Comparison of ENCODE assay signal across 18 cellular contexts in genomic region chr5:96687080-96687479, GRCh38. TPM values are rescaled to one million over a fixed set of nuclear protein-coding genes. Genes with fewer than 3 reads are reported as not detected.
DNase-seq lines count a peak whose midpoint lies in the region; ATAC-seq and TF ChIP-seq lines count a peak whose summit lies in the region.
"Had no signal": no experiment of that assay in that cellular context is flagged by ENCODE, and none has a peak within 500 bp of the region (broad histone marks: within the 10 kb centered on the region; RNA-seq: fewer than 3 reads in every experiment).

No MANE protein-coding gene starts in this region.

- intact Hi-C loops in Caco-2 (cut with micrococcal nuclease; ENCODE audit: unreplicated experiment) (no loop called here), ascending aorta (cut with DNase I) (no loop called here), left ventricle myocardium inferior (cut with micrococcal nuclease) (no loop called here)

- no peak overlapping the region for H3K4me3 Mint-ChIP-seq in Caco-2 (ENCODE audit: unreplicated experiment)
- H3K4me3 Mint-ChIP-seq in natural killer cell treated with Interleukin-12 subunit alpha and Interleukin-12 subunit beta and Interleukin-15 and Interleukin-18, amount 100 ng/mL, for 72 hours = peak overlapping the region; percentile 37
- H3K4me3 Mint-ChIP-seq: activated CD8-positive, alpha-beta memory T cell treated with anti-CD3 and anti-CD28 coated beads, Interleukin-2, amount 10 ng/mL, durations not matched to agents 7 days and 5 days; neural progenitor cell had no signal

- no peak for DNase-seq in Caco-2
- no peak for DNase-seq in Karpas-422
- no peak for DNase-seq in ascending aorta (ENCODE audit: low spot score in 2 of 2)
- no peak for DNase-seq in natural killer cell treated with Interleukin-12 subunit alpha and Interleukin-12 subunit beta and Interleukin-15 and Interleukin-18, amount 100 ng/mL, for 72 hours (ENCODE audit: low spot score)
- no peak for DNase-seq in left ventricle myocardium inferior
- DNase-seq in stimulated activated CD8-positive, alpha-beta memory T cell treated with anti-CD3 and anti-CD28 coated beads, Interleukin-4, amount 100 ng/mL, for 48 hours = no peak
- no peak for DNase-seq in GM20000 (ENCODE audit: low spot score)
- DNase-seq in NCI-H2107 (lab: John Stamatoyannopoulos, UW) = no peak
- DNase-seq: activated CD4-positive, alpha-beta T cell treated with anti-CD3 and anti-CD28 coated beads for 48 hours; activated CD8-positive, alpha-beta memory T cell treated with anti-CD3 and anti-CD28 coated beads, Interleukin-2, amount 10 ng/mL, durations not matched to agents 7 days and 5 days; effector CD8-positive, alpha-beta T cell; esophagus squamous epithelium; left cardiac atrium; midbrain; NCI-H524 treated with DMSO at 0.1 percent for 48 hours; stimulated activated CD4-positive, alpha-beta T cell treated with anti-CD3 and anti-CD28 coated beads, Interleukin-4, amount 100 ng/mL, for 24 hours; upper lobe of right lung had no signal

- peaks cover 22% of the 10 kb centered on the region for H3K4me1 Mint-ChIP-seq in Caco-2 (ENCODE audit: low read depth, unreplicated experiment)
- peaks cover 32 to 34% of the 10 kb centered on the region in 2 donors for H3K4me1 Mint-ChIP-seq in natural killer cell treated with Interleukin-12 subunit alpha and Interleukin-12 subunit beta and Interleukin-15 and Interleukin-18, amount 100 ng/mL, for 72 hours (ENCODE audit: low read depth in 2 of 2)
- H3K4me1 Mint-ChIP-seq: neural progenitor cell had no signal

- H3K36me3 ChIP-seq in Caco-2 (ENCODE audit: control insufficient read depth, insufficient read depth, low read length) (no peaks in the 10 kb centered on the region), Karpas-422 (ENCODE audit: insufficient read depth, low read length) (no peaks in the 10 kb centered on the region), ascending aorta (no peaks in the 10 kb centered on the region), left ventricle myocardium inferior (peaks cover 4% of the 10 kb centered on the region)
- H3K36me3 ChIP-seq: neural progenitor cell had no signal

- H3K79me2 ChIP-seq in Karpas-422 (ENCODE audit: low read length) = peaks cover 60% of the 10 kb centered on the region

- H3K27me3 ChIP-seq in Caco-2 (replicated peaks; ENCODE audit: control insufficient read depth, insufficient read depth, low read length) (no peaks in the 10 kb centered on the region), Karpas-422 (ENCODE audit: low read length) (no peaks in the 10 kb centered on the region), ascending aorta (no peaks in the 10 kb centered on the region), left ventricle myocardium inferior (ENCODE audit: low read depth) (no peaks in the 10 kb centered on the region)
- H3K27me3 ChIP-seq: esophagus squamous epithelium, neural progenitor cell, upper lobe of right lung had no signal

- H2AFZ ChIP-seq in Karpas-422 (ENCODE audit: low read length) = no peak overlapping the region
- H2AFZ ChIP-seq: neural progenitor cell had no signal

- H3K4me2 ChIP-seq in Karpas-422 (ENCODE audit: low read depth, low read length, poor library complexity, severe bottlenecking) = peak overlapping the region; percentile 75
- H3K4me2 ChIP-seq: neural progenitor cell had no signal

- H3K9me2 ChIP-seq in Karpas-422 (replicated peaks; ENCODE audit: insufficient read depth, low read length) = no peaks in the 10 kb centered on the region

- TF ChIP-seq CTCF in Caco-2 (IDR thresholded peaks at IDR 0.05; ENCODE audit: insufficient read depth in 1 of 2, low read depth in 1 of 2, low read length in 1 of 2, severe bottlenecking in 1 of 2, unreplicated experiment in 1 of 2) (no peak), ascending aorta (IDR thresholded peaks at IDR 0.05) (no peak), left ventricle myocardium inferior (IDR thresholded peaks at IDR 0.05; ENCODE audit: borderline replicate concordance) (no peak), GM20000 (IDR thresholded peaks at IDR 0.05; ENCODE audit: extremely low read depth, missing control alignments) (no peak)

- no peaks in the 10 kb centered on the region for H3K9me3 ChIP-seq in Caco-2
- no peaks in the 10 kb centered on the region for H3K9me3 ChIP-seq in Karpas-422 (ENCODE audit: low read length)
- H3K9me3 ChIP-seq in ascending aorta = no peaks in the 10 kb centered on the region
- no peaks in the 10 kb centered on the region for H3K9me3 ChIP-seq in left ventricle myocardium inferior (replicated peaks)
- H3K9me3 ChIP-seq: esophagus squamous epithelium, upper lobe of right lung had no signal

- ATAC-seq in natural killer cell treated with Interleukin-12 subunit alpha and Interleukin-12 subunit beta and Interleukin-15 and Interleukin-18, amount 100 ng/mL, for 72 hours = peak in 1 of 2 donors; percentile 56

- POLR2A ChIA-PET in Caco-2 (lab: Charles Lee) = no interaction called here

- CTCF ChIA-PET in Caco-2 (lab: Charles Lee) = interaction anchor here (0.9 kb wide), 1 partner anchor 73 kb away, joined by 5 read pairs; no protein-coding TSS in a partner anchor

- H3K27ac Mint-ChIP-seq in Caco-2 (ENCODE audit: unreplicated experiment) = peak overlapping the region; percentile 13
- H3K27ac Mint-ChIP-seq in natural killer cell treated with Interleukin-12 subunit alpha and Interleukin-12 subunit beta and Interleukin-15 and Interleukin-18, amount 100 ng/mL, for 72 hours = peak overlapping the region in 1 of 2 donors; percentile 39
- H3K27ac Mint-ChIP-seq: activated CD8-positive, alpha-beta memory T cell treated with anti-CD3 and anti-CD28 coated beads, Interleukin-2, amount 10 ng/mL, durations not matched to agents 7 days and 5 days; neural progenitor cell had no signal

- H3K27me3 Mint-ChIP-seq in Caco-2 (ENCODE audit: insufficient read depth, unreplicated experiment) = no peaks in the 10 kb centered on the region
- H3K27me3 Mint-ChIP-seq in natural killer cell treated with Interleukin-12 subunit alpha and Interleukin-12 subunit beta and Interleukin-15 and Interleukin-18, amount 100 ng/mL, for 72 hours = no peaks in the 10 kb centered on the region
- H3K27me3 Mint-ChIP-seq: activated CD8-positive, alpha-beta memory T cell treated with anti-CD3 and anti-CD28 coated beads, Interleukin-2, amount 10 ng/mL, durations not matched to agents 7 days and 5 days had no signal

- H3K36me3 Mint-ChIP-seq in Caco-2 (ENCODE audit: insufficient read depth, unreplicated experiment) = peaks cover 36% of the 10 kb centered on the region
- peaks cover 5% of the 10 kb centered on the region for H3K36me3 Mint-ChIP-seq in natural killer cell treated with Interleukin-12 subunit alpha and Interleukin-12 subunit beta and Interleukin-15 and Interleukin-18, amount 100 ng/mL, for 72 hours
- H3K36me3 Mint-ChIP-seq: neural progenitor cell had no signal

- no TSS peak for BruUV-seq in Caco-2 (replicated peaks; lab: Mats Ljungman, UMichigan)

- peaks cover 10% of the 10 kb centered on the region for H3K4me1 ChIP-seq in Caco-2
- H3K4me1 ChIP-seq in Karpas-422 (ENCODE audit: low read length) = peaks cover 42% of the 10 kb centered on the region
- peaks cover 0 to 5% of the 10 kb centered on the region in 2 donors for H3K4me1 ChIP-seq in ascending aorta
- peaks cover 24% of the 10 kb centered on the region for H3K4me1 ChIP-seq in left ventricle myocardium inferior
- H3K4me1 ChIP-seq: neural progenitor cell had no signal

- H3K4me3 ChIP-seq in Caco-2 (ENCODE audit: low read depth, low read length) (no peak overlapping the region), Karpas-422 (ENCODE audit: low read length) (peak overlapping the region; percentile 57; the same call in 1 of the 2 replicates), ascending aorta (no peak overlapping the region), left ventricle myocardium inferior (no peak overlapping the region)
- H3K4me3 ChIP-seq: esophagus squamous epithelium, neural progenitor cell, upper lobe of right lung had no signal

- H3K27ac ChIP-seq in Karpas-422 (ENCODE audit: low read length) (peak overlapping the region; percentile 47; the same call in 1 of the 2 replicates), ascending aorta (peak overlapping the region; percentile 5 to 7), left ventricle myocardium inferior (replicated peaks) (no peak overlapping the region)
- H3K27ac ChIP-seq: neural progenitor cell, upper lobe of right lung had no signal

- no peaks in the 10 kb centered on the region for H4K20me1 ChIP-seq in Karpas-422 (ENCODE audit: insufficient read depth, low read depth, low read length)

- no peaks in the 10 kb centered on the region for H3K9me3 Mint-ChIP-seq in Caco-2 (ENCODE audit: unreplicated experiment)
- no peaks in the 10 kb centered on the region for H3K9me3 Mint-ChIP-seq in natural killer cell treated with Interleukin-12 subunit alpha and Interleukin-12 subunit beta and Interleukin-15 and Interleukin-18, amount 100 ng/mL, for 72 hours
- H3K9me3 Mint-ChIP-seq: neural progenitor cell had no signal

- H3K9ac ChIP-seq in Karpas-422 (ENCODE audit: low read length) = peak overlapping the region; percentile 54; the same call in 1 of the 2 replicates
- H3K9ac ChIP-seq: neural progenitor cell had no signal

RNA-seq across cellular contexts. Expression of gene CAST, which starts 24.9 kb away (rescaled TPM):
- total RNA-seq in Caco-2 (2022) = 418 and 426 TPM in 2 replicates
- 51.3 and 68.2 TPM in 2 replicates for total RNA-seq in Karpas-422 (2014; rRNA removed; shearing (Covaris generic); ENCODE audit: low replicate concordance)
- 266 TPM for total RNA-seq in ascending aorta
- total RNA-seq in natural killer cell treated with Interleukin-12 subunit alpha and Interleukin-12 subunit beta and Interleukin-15 and Interleukin-18, amount 100 ng/mL, for 72 hours = 100 to 1,000 TPM in 1 of 2 donors, 10 to 100 TPM in 1; 86.3 to 101 TPM
- 649 TPM for total RNA-seq in left ventricle myocardium inferior
